In the genomic region with DNA sequence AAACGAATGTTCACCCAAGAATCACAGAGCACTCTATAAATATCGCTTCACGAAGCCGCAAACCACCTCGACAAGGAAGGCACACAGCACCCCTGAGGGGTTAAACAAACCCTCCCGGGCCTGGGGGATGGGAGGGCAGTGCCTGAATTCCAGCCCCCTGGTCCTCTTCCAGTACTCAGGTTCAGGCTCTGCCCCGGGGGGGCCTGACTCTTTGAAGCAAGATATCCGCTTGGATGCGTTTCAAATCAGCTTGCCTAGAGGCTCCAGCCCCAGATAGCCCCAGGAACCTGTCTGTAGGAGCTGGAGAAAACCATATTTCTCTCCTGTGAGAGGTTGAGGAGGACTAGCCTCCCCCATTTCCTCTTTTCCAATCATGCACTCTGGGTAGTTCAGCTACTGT, we compare ENCODE assay signal across 25 cellular contexts.
DNase-seq lines count a peak whose midpoint lies in the region; ATAC-seq and TF ChIP-seq lines count a peak whose summit lies in the region.
"Had no signal": no experiment of that assay in that cellular context is flagged by ENCODE, and none has a peak within 500 bp of the region (broad histone marks: within the 10 kb centered on the region; RNA-seq: fewer than 3 reads in every experiment).

No MANE protein-coding gene starts in this region.

- H3K4me1 ChIP-seq in right atrium auricular region (no peaks in the 10 kb centered on the region), ovary (ENCODE audit: insufficient read depth) (no peaks in the 10 kb centered on the region)
- H3K4me1 ChIP-seq: adrenal gland, pancreas had no signal

- H3K27me3 ChIP-seq in right atrium auricular region (no peaks in the 10 kb centered on the region), ovary (no peaks in the 10 kb centered on the region)
- H3K27me3 ChIP-seq: adrenal gland, MG63, pancreas had no signal

- H3K36me3 ChIP-seq in right atrium auricular region: no peaks in the 10 kb centered on the region
- no peaks in the 10 kb centered on the region for H3K36me3 ChIP-seq in ovary
- H3K36me3 ChIP-seq: adrenal gland, MG63, pancreas had no signal

- TF ChIP-seq CTCF in right atrium auricular region (IDR thresholded peaks at IDR 0.05): no peak
- no peak for TF ChIP-seq CTCF in ovary (IDR thresholded peaks at IDR 0.05)

- no peak for TF ChIP-seq POLR2A in ovary (IDR thresholded peaks at IDR 0.05)

- intact Hi-C loops in Right ventricle myocardium superior (cut with DNase I) (no loop called here), ovary (cut with DNase I) (no loop called here)

- DNase-seq in Right ventricle myocardium superior: no peak
- no peak for DNase-seq in right atrium auricular region (ENCODE audit: low spot score)
- DNase-seq in NCI-H69 (lab: John Stamatoyannopoulos, UW): peak; percentile 50
- DNase-seq in iPS-NIHi7 (ENCODE audit: extremely low spot score): peak; percentile 55
- no peak for DNase-seq in ovary
- DNase-seq in NCI-H446 (lab: John Stamatoyannopoulos, UW): no peak
- no peak for DNase-seq in NCI-H2227 (lab: John Stamatoyannopoulos, UW; ENCODE audit: unreplicated experiment)
- DNase-seq: activated CD4-positive, alpha-beta T cell treated with anti-CD3 and anti-CD28 coated beads for 4 hours; activated CD8-positive, alpha-beta T cell treated with anti-CD3 and anti-CD28 coated beads, Interleukin-2, amount 10 ng/mL, durations not matched to agents 7 days and 5 days; activated naive CD4-positive, alpha-beta T cell treated with anti-CD3 and anti-CD28 coated beads, Interleukin-2, amount 10 ng/mL, durations not matched to agents 7 days and 5 days; adrenal gland; CD4-positive, CD25-positive, alpha-beta regulatory T cell; central memory CD4-positive, alpha-beta T cell; MG63; NCI-H1417 treated with DMSO at 0.1 percent for 48 hours; NCI-H2107; NCI-H524; pancreas; right cardiac atrium; SHP77 treated with DMSO at 0.1 percent for 48 hours; stimulated activated CD4-positive, alpha-beta T cell treated with anti-CD3 and anti-CD28 coated beads, Interleukin-1b, Interleukin-23, amount 100 ng/mL, for 48 hours; stimulated activated naive CD8-positive, alpha-beta T cell treated with anti-CD3 and anti-CD28 coated beads, Interleukin-15, Interleukin-2, amounts not matched to agents 100 U/mL and 50 U/mL, for 24 hours had no signal

- H3K9me3 ChIP-seq in right atrium auricular region (no peaks in the 10 kb centered on the region), ovary (no peaks in the 10 kb centered on the region)
- H3K9me3 ChIP-seq: adrenal gland, MG63, pancreas had no signal

- 26 to 37% (median 34%) methylated on average over 9 of the region's 9 CpGs for WGBS in ovary, 3 donors

- ATAC-seq in Right ventricle myocardium superior (ENCODE audit: poor library complexity) (peak; percentile 22), HG02798 (IDR thresholded peaks at IDR 0.05; ENCODE audit: poor library complexity, unreplicated experiment) (no peak)
- ATAC-seq: activated CD8-positive, alpha-beta T cell treated with anti-CD3 and anti-CD28 coated beads, Interleukin-2, amount 10 ng/mL, durations not matched to agents 7 days and 5 days; esophagus mucosa; pancreas; right cardiac atrium; stimulated activated naive CD8-positive, alpha-beta T cell treated with anti-CD3 and anti-CD28 coated beads, Interleukin-15, Interleukin-2, amounts not matched to agents 100 U/mL and 50 U/mL, for 24 hours had no signal

- no peak overlapping the region for H3K4me3 ChIP-seq in right atrium auricular region
- H3K4me3 ChIP-seq in ovary: no peak overlapping the region
- H3K4me3 ChIP-seq: adrenal gland, MG63, pancreas had no signal

- TF ChIP-seq EP300 in ovary (IDR thresholded peaks at IDR 0.05): no peak

- H3K27ac ChIP-seq in right atrium auricular region: no peak overlapping the region
- H3K27ac ChIP-seq in ovary: no peak overlapping the region
- H3K27ac ChIP-seq: adrenal gland, KMS-11, pancreas had no signal

Comparison
In these comparisons a context has a peak if more than half of its experiments do, and no peak if none do; other contexts are left out.
1. DNase-seq: peak in NCI-H69 (single experiment) and iPS-NIHi7 (single experiment); none in Right ventricle myocardium superior (single experiment), right atrium auricular region (single experiment), ovary (0 of 5), NCI-H446 (0 of 2) and NCI-H2227 (single experiment).